14 cellular contexts compared by ENCODE assay signal in genomic region chr1:232579461-232579860, GRCh38. TPM values are rescaled to one million over a fixed set of nuclear protein-coding genes. Genes with fewer than 3 reads are reported as not detected.
DNase-seq lines count a peak whose midpoint lies in the region; ATAC-seq and TF ChIP-seq lines count a peak whose summit lies in the region.
"Had no signal": no experiment of that assay in that cellular context is flagged by ENCODE, and none has a peak within 500 bp of the region (broad histone marks: within the 10 kb centered on the region; RNA-seq: fewer than 3 reads in every experiment).

No MANE protein-coding gene starts in this region.

- in situ Hi-C loops in ACHN (cut with HindIII; ENCODE audit: low pct_ligation_motif_present, low pct_unique_long_range_greater_than_20kb, low sequenced_read_pairs): no loop called here

- no peak for DNase-seq in stimulated activated naive CD8-positive, alpha-beta T cell treated with anti-CD3 and anti-CD28 coated beads, Interleukin-15, amount 100 ng/mL, for 72 hours
- no peak for DNase-seq in stimulated activated naive CD8-positive, alpha-beta T cell treated with anti-CD3 and anti-CD28 coated beads, Interleukin-15, Interleukin-2, amounts not matched to agents 100 U/mL and 50 U/mL, for 24 hours
- DNase-seq in mucosa of descending colon: no peak
- no peak for DNase-seq in smooth muscle cell (lab: John Stamatoyannopoulos, UW; ENCODE audit: unreplicated experiment)
- no peak for DNase-seq in ACHN
- DNase-seq: caudate nucleus; CD4-positive, CD25-positive, alpha-beta regulatory T cell; HCEC 1CT; NCI-H1105; retina; SHP77 had no signal

- H3K27ac ChIP-seq in VCaP (peak overlapping the region; percentile 40), muscle layer of duodenum (ENCODE audit: low read length) (peak overlapping the region; percentile 18), smooth muscle cell (ENCODE audit: low read depth) (no peak overlapping the region)

- intact Hi-C loops in mucosa of descending colon (cut with DNase I, micrococcal nuclease): no loop called here

- no peak overlapping the region for H3K4me2 ChIP-seq in smooth muscle cell

- H4K20me1 ChIP-seq in smooth muscle cell (ENCODE audit: low read depth): peaks cover 73% of the 10 kb centered on the region

- H2AFZ ChIP-seq in smooth muscle cell (ENCODE audit: low read depth): no peak overlapping the region

- no peaks in the 10 kb centered on the region for H3K27me3 Mint-ChIP-seq in stimulated activated naive CD8-positive, alpha-beta T cell treated with anti-CD3 and anti-CD28 coated beads, Interleukin-15, amount 100 ng/mL, for 72 hours

- H3K4me1 Mint-ChIP-seq in stimulated activated naive CD8-positive, alpha-beta T cell treated with anti-CD3 and anti-CD28 coated beads, Interleukin-15, amount 100 ng/mL, for 72 hours: peaks cover 32% of the 10 kb centered on the region

- H3K9me3 ChIP-seq in muscle layer of duodenum (ENCODE audit: control insufficient read depth in 1 of 2, low read length in 2 of 2): no peaks in the 10 kb centered on the region
- H3K9me3 ChIP-seq in mucosa of descending colon: no peaks in the 10 kb centered on the region
- H3K9me3 ChIP-seq in smooth muscle cell (replicated peaks; ENCODE audit: low read depth): no peaks in the 10 kb centered on the region

- no peaks in the 10 kb centered on the region for H3F3A ChIP-seq in smooth muscle cell (ENCODE audit: low read depth)

- H3K4me1 ChIP-seq in muscle layer of duodenum (ENCODE audit: control insufficient read depth in 1 of 2, insufficient read depth in 2 of 2, low read length in 2 of 2) (peaks cover 4 to 7% of the 10 kb centered on the region in 2 donors), mucosa of descending colon (ENCODE audit: low read depth) (no peaks in the 10 kb centered on the region), smooth muscle cell (ENCODE audit: low read depth) (peaks cover 19% of the 10 kb centered on the region)

- peak overlapping the region in 1 of 2 donors; percentile 87 for H3K27ac Mint-ChIP-seq in stimulated activated naive CD8-positive, alpha-beta T cell treated with anti-CD3 and anti-CD28 coated beads, Interleukin-15, amount 100 ng/mL, for 72 hours
- H3K27ac Mint-ChIP-seq: CD4-positive, CD25-positive, alpha-beta regulatory T cell had no signal

- no peak overlapping the region for H3K4me3 ChIP-seq in muscle layer of duodenum (ENCODE audit: low read depth in 1 of 2, low read length in 2 of 2)
- no peak overlapping the region for H3K4me3 ChIP-seq in mucosa of descending colon
- H3K4me3 ChIP-seq in smooth muscle cell: no peak overlapping the region

- 90% methylated on average over 1 of the region's 1 CpG for WGBS in smooth muscle cell (ENCODE audit: low lambda C conversion rate)

- no peak for ATAC-seq in stimulated activated naive CD8-positive, alpha-beta T cell treated with anti-CD3 and anti-CD28 coated beads, Interleukin-15, amount 100 ng/mL, for 72 hours
- ATAC-seq in stimulated activated naive CD8-positive, alpha-beta T cell treated with anti-CD3 and anti-CD28 coated beads, Interleukin-15, Interleukin-2, amounts not matched to agents 100 U/mL and 50 U/mL, for 24 hours: no peak
- no peak for ATAC-seq in mucosa of descending colon
- ATAC-seq in HG02840 (IDR thresholded peaks at IDR 0.05; ENCODE audit: low FRiP score, unreplicated experiment): no peak

- TF ChIP-seq CTCF in VCaP (conservative IDR thresholded peaks at IDR 0.05) (no peak), mucosa of descending colon (IDR thresholded peaks at IDR 0.05) (no peak), smooth muscle cell (IDR thresholded peaks at IDR 0.05; ENCODE audit: borderline replicate concordance, insufficient read depth, poor library complexity, severe bottlenecking) (no peak)

- H3K9ac ChIP-seq in smooth muscle cell (ENCODE audit: low read depth): no peak overlapping the region

- H3K79me2 ChIP-seq in smooth muscle cell (ENCODE audit: low read depth): peaks cover 95% of the 10 kb centered on the region

- H3K9me3 Mint-ChIP-seq in stimulated activated naive CD8-positive, alpha-beta T cell treated with anti-CD3 and anti-CD28 coated beads, Interleukin-15, amount 100 ng/mL, for 72 hours: no peaks in the 10 kb centered on the region

- H3K27me3 ChIP-seq in muscle layer of duodenum (ENCODE audit: low read depth, low read length) (no peaks in the 10 kb centered on the region), smooth muscle cell (ENCODE audit: low read depth) (no peaks in the 10 kb centered on the region)

- H3K36me3 ChIP-seq in muscle layer of duodenum (ENCODE audit: control insufficient read depth in 1 of 2, insufficient read depth in 2 of 2, low read length in 2 of 2) (no peaks in the 10 kb centered on the region), mucosa of descending colon (ENCODE audit: low read depth) (no peaks in the 10 kb centered on the region), smooth muscle cell (ENCODE audit: low read depth) (no peaks in the 10 kb centered on the region)

- peak overlapping the region; percentile 22 to 25 for H3K4me3 Mint-ChIP-seq in stimulated activated naive CD8-positive, alpha-beta T cell treated with anti-CD3 and anti-CD28 coated beads, Interleukin-15, amount 100 ng/mL, for 72 hours
- H3K4me3 Mint-ChIP-seq: CD4-positive, CD25-positive, alpha-beta regulatory T cell had no signal

RNA-seq across cellular contexts. Expression of gene SIPA1L2, which starts 50.5 kb away (rescaled TPM):
- total RNA-seq in mucosa of descending colon (10 to 100 TPM; 78.7 to 94.4 (median 79.0) TPM), smooth muscle cell (37.0 and 37.2 TPM in 2 replicates)
- polyA plus RNA-seq in smooth muscle cell: 14.9 and 18.9 TPM in 2 replicates
- polyA plus RNA-seq: CD4-positive, CD25-positive, alpha-beta regulatory T cell had no signal
